13 cellular contexts compared by ENCODE assay signal in the genomic region with DNA sequence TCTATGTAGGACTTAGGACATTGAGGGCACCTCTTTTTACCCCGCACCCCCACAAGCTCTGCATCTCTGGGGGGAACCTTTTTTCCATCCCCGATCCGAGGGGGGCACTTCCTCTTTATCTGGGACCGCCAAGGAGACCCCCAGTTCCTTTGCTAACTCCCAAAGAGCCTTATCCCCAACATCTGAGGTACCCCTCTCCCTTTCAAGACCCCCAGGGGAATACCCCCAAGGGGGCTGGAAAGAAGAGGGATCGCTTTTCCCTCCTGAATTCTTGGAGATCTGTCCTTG. TPM values are rescaled to one million over a fixed set of nuclear protein-coding genes. Genes with fewer than 3 reads are reported as not detected.
A peak's percentile ranks its signal among the peaks of the same experiment; 100 is the strongest.
DNase-seq lines count a peak whose midpoint lies in the region; ATAC-seq lines count a peak whose summit lies in the region.
"Had no signal": no experiment of that assay in that cellular context is flagged by ENCODE, and none has a peak within 500 bp of the region (broad histone marks: within the 10 kb centered on the region; RNA-seq: fewer than 3 reads in every experiment).

No MANE protein-coding gene starts in this region.

- H3K9me3 ChIP-seq in T-helper 17 cell (ENCODE audit: control insufficient read depth, low read length, poor library complexity, severe bottlenecking) (no peaks in the 10 kb centered on the region), subcutaneous abdominal adipose tissue (ENCODE audit: control insufficient read depth in 5 of 5, low read length in 5 of 5) (no peaks in the 10 kb centered on the region)
- H3K9me3 ChIP-seq: stomach had no signal

- peaks cover 7 to 19% (median 17%) of the 10 kb centered on the region in 5 donors for H3K27me3 ChIP-seq in subcutaneous abdominal adipose tissue (ENCODE audit: control insufficient read depth in 5 of 5, insufficient read depth in 4 of 5, low read length in 5 of 5)

- peaks cover 0 to 3% (median 0%) of the 10 kb centered on the region in 5 donors for H3K36me3 ChIP-seq in subcutaneous abdominal adipose tissue (ENCODE audit: control insufficient read depth in 5 of 5, insufficient read depth in 5 of 5, low read length in 5 of 5)
- H3K36me3 ChIP-seq: stomach had no signal

- H3K4me3 ChIP-seq in iPS-11a (ENCODE audit: low read depth, low read length) (peak overlapping the region; percentile 28), subcutaneous abdominal adipose tissue (ENCODE audit: low read depth in 1 of 5, low read length in 5 of 5) (peak overlapping the region in 4 of 5 donors; percentile 63 to 79 (median 70))

- peaks cover 6% of the 10 kb centered on the region for H3K9me3 Mint-ChIP-seq in activated T-cell treated with anti-CD3 and anti-CD28 coated beads, Interleukin-2, amount 50 U/mL, for 4 hours

- no peaks in the 10 kb centered on the region for H3K36me3 Mint-ChIP-seq in activated T-cell treated with anti-CD3 and anti-CD28 coated beads, Interleukin-2, amount 50 U/mL, for 4 hours (ENCODE audit: insufficient read depth)
- peaks cover 10% of the 10 kb centered on the region for H3K36me3 Mint-ChIP-seq in T-helper 17 cell (ENCODE audit: low read depth)

- no peak for DNase-seq in activated T-cell treated with anti-CD3 and anti-CD28 coated beads, Interleukin-2, amount 50 U/mL, for 4 hours
- DNase-seq in activated T-cell treated with anti-CD3 and anti-CD28 coated beads for 4 hours (no peak), T-helper 17 cell (no peak), HT-29 (ENCODE audit: low spot score) (no peak), NCI-H526 treated with DMSO at 0.1 percent for 48 hours (lab: John Stamatoyannopoulos, UW) (no peak)
- DNase-seq: AML-193, NCI-H446 treated with DMSO at 0.1 percent for 48 hours, stomach had no signal

- H3K4me1 Mint-ChIP-seq in activated T-cell treated with anti-CD3 and anti-CD28 coated beads, Interleukin-2, amount 50 U/mL, for 4 hours (ENCODE audit: low read depth), result peaks cover 42% of the 10 kb centered on the region
- peaks cover 46% of the 10 kb centered on the region for H3K4me1 Mint-ChIP-seq in T-helper 17 cell

- peaks cover 28% of the 10 kb centered on the region for H3K27me3 Mint-ChIP-seq in activated T-cell treated with anti-CD3 and anti-CD28 coated beads, Interleukin-2, amount 50 U/mL, for 4 hours (ENCODE audit: low read depth)
- H3K27me3 Mint-ChIP-seq in T-helper 17 cell, result peaks cover 33% of the 10 kb centered on the region

- H3K27ac ChIP-seq in subcutaneous abdominal adipose tissue (ENCODE audit: low read depth, low read length), result no peak overlapping the region

- no peak for ATAC-seq in activated T-cell treated with anti-CD3 and anti-CD28 coated beads, Interleukin-2, amount 50 U/mL, for 4 hours
- no peak for ATAC-seq in T-helper 17 cell
- no peak for ATAC-seq in HG02571 (IDR thresholded peaks at IDR 0.05; ENCODE audit: unreplicated experiment)

- peak overlapping the region in 1 of 5 donors; percentile 74 for H3K9ac ChIP-seq in subcutaneous abdominal adipose tissue (ENCODE audit: low read length in 5 of 5)

- peak overlapping the region; percentile 84 for H3K4me3 Mint-ChIP-seq in activated T-cell treated with anti-CD3 and anti-CD28 coated beads, Interleukin-2, amount 50 U/mL, for 4 hours
- H3K4me3 Mint-ChIP-seq in T-helper 17 cell, result peak overlapping the region; percentile 82

- H3K4me1 ChIP-seq in subcutaneous abdominal adipose tissue (ENCODE audit: control insufficient read depth in 5 of 5, insufficient read depth in 5 of 5, low read length in 5 of 5), result peaks cover 8 to 53% (median 35%) of the 10 kb centered on the region in 5 donors

- H3K27ac Mint-ChIP-seq in T-helper 17 cell, result no peak overlapping the region

RNA-seq across cellular contexts. Expression of a gene that starts 1.1 kb away (rescaled TPM):
- 1 to 10 TPM; 3.5 to 7.4 (median 3.8) TPM for total RNA-seq in activated T-cell treated with anti-CD3 and anti-CD28 coated beads, Interleukin-2, amount 50 U/mL, for 4 hours
- total RNA-seq in T-helper 17 cell, result 1 to 10 TPM; 2.2 to 3.3 TPM
- 3.0 and 3.1 TPM in 2 replicates for total RNA-seq in HT-29 (2014; rRNA removed; shearing (Covaris generic))
- total RNA-seq: stomach had no signal

RNA-seq across cellular contexts. Expression of a gene that starts 29.8 kb away (rescaled TPM):
- 1 to 10 TPM; 4.8 to 9.2 (median 7.8) TPM for total RNA-seq in activated T-cell treated with anti-CD3 and anti-CD28 coated beads, Interleukin-2, amount 50 U/mL, for 4 hours
- 1 to 10 TPM; 1.5 to 1.6 TPM for total RNA-seq in T-helper 17 cell
- not detected in 2 replicates for total RNA-seq in HT-29 (2014; rRNA removed; shearing (Covaris generic))
- total RNA-seq: fibroblast of lung had no signal

RNA-seq across cellular contexts. Expression of a gene that starts 50.3 kb away (rescaled TPM):
- total RNA-seq in activated T-cell treated with anti-CD3 and anti-CD28 coated beads, Interleukin-2, amount 50 U/mL, for 4 hours, result 10 to 100 TPM; 50.9 to 59.1 (median 55.8) TPM
- total RNA-seq in T-helper 17 cell, result 100 to 1,000 TPM; 104 to 105 TPM
- not detected in 2 replicates for total RNA-seq in HT-29 (2014; rRNA removed; shearing (Covaris generic))
- total RNA-seq: fibroblast of lung, pulmonary artery endothelial cell had no signal

RNA-seq across cellular contexts. Expression of a gene that starts 59.0 kb away (rescaled TPM):
- 10 to 100 TPM in 1 of 3 donors, 1 to 10 TPM in 2; 4.6 to 13.6 (median 6.6) TPM for total RNA-seq in activated T-cell treated with anti-CD3 and anti-CD28 coated beads, Interleukin-2, amount 50 U/mL, for 4 hours
- 1 to 10 TPM; 3.0 to 4.5 TPM for total RNA-seq in T-helper 17 cell
- not detected in 2 replicates for total RNA-seq in HT-29 (2014; rRNA removed; shearing (Covaris generic))
- total RNA-seq: fibroblast of lung, pulmonary artery endothelial cell, stomach had no signal

Comparison
In these comparisons a context has a peak if more than half of its experiments do, and no peak if none do; other contexts are left out.
1. RNA of a gene that starts 50.3 kb away (total RNA-seq): 104 to 105 TPM in T-helper 17 cell and 50.9 to 59.1 TPM in activated T-cell treated with anti-CD3 and anti-CD28 coated beads, Interleukin-2, amount 50 U/mL, for 4 hours; not detected in HT-29; every median in the first group is over 10 times any median in the second.